In the genomic region with DNA sequence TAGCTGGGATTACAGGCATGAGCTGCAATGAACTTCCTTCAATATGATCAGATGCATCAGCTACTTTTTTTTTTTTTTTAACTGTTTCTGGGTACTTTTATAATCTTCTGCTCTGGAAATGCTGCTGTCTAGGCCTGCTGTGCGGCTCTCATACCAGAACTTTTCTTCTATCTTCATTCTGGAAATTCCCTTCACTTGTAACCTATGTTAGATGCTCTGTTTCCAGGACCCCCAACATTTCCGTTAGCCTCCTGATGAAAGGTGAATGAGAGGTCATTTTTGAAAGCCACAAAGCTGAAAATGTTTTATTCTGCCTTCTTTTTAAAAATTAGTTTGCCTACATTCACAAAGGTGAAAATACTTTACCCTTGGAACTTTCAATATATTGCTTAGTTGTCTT, we compare ENCODE assay signal across 12 cellular contexts. TPM values are rescaled to one million over a fixed set of nuclear protein-coding genes. Genes with fewer than 3 reads are reported as not detected.
DNase-seq lines count a peak whose midpoint lies in the region; ATAC-seq and TF ChIP-seq lines count a peak whose summit lies in the region.
"Had no signal": no experiment of that assay in that cellular context is flagged by ENCODE, and none has a peak within 500 bp of the region (broad histone marks: within the 10 kb centered on the region; RNA-seq: fewer than 3 reads in every experiment).

No MANE protein-coding gene starts in this region.

- H3K36me3 Mint-ChIP-seq in activated CD4-positive, alpha-beta T cell treated with anti-CD3 and anti-CD28 coated beads, Interleukin-2, amount 10 ng/mL, durations not matched to agents 24 days and 14 days (ENCODE audit: low read depth), result peaks cover 19% of the 10 kb centered on the region
- H3K36me3 Mint-ChIP-seq in T-helper 17 cell (ENCODE audit: low read depth), result no peaks in the 10 kb centered on the region
- peaks cover 8% of the 10 kb centered on the region for H3K36me3 Mint-ChIP-seq in stimulated activated effector memory CD8-positive, alpha-beta T cell treated with anti-CD3 and anti-CD28 coated beads, Interleukin-12 subunit alpha, Interleukin-12 subunit beta, amount 100 ng/mL, for 72 hours

- intact Hi-C loops in activated CD4-positive, alpha-beta T cell treated with anti-CD3 and anti-CD28 coated beads, Interleukin-2, amount 10 ng/mL, durations not matched to agents 24 days and 14 days (cut with micrococcal nuclease), result no loop called here
- intact Hi-C loops in gastrocnemius medialis (cut with DNase I; ENCODE audit: low total_unique reads), result no loop called here

- peaks cover 28 to 38% of the 10 kb centered on the region in 2 donors for H3K4me1 ChIP-seq in gastrocnemius medialis

- H3K36me3 ChIP-seq in gastrocnemius medialis, result no peaks in the 10 kb centered on the region
- H3K36me3 ChIP-seq: thoracic aorta had no signal

- H3K27ac Mint-ChIP-seq in activated CD4-positive, alpha-beta T cell treated with anti-CD3 and anti-CD28 coated beads, Interleukin-2, amount 10 ng/mL, durations not matched to agents 24 days and 14 days, result peak overlapping the region; percentile 71
- H3K27ac Mint-ChIP-seq in T-helper 17 cell, result peak overlapping the region; percentile 72
- peak overlapping the region; percentile 27 for H3K27ac Mint-ChIP-seq in stimulated activated effector memory CD8-positive, alpha-beta T cell treated with anti-CD3 and anti-CD28 coated beads, Interleukin-12 subunit alpha, Interleukin-12 subunit beta, amount 100 ng/mL, for 72 hours

- ATAC-seq in HG02623 (IDR thresholded peaks at IDR 0.05; ENCODE audit: unreplicated experiment), result peak; percentile 43
- peak; percentile 76 for ATAC-seq in T-helper 17 cell
- peak; percentile 44 for ATAC-seq in stimulated activated effector memory CD8-positive, alpha-beta T cell treated with anti-CD3 and anti-CD28 coated beads, Interleukin-12 subunit alpha, Interleukin-12 subunit beta, amount 100 ng/mL, for 72 hours
- ATAC-seq in HG03175 (IDR thresholded peaks at IDR 0.05; ENCODE audit: unreplicated experiment), result no peak
- ATAC-seq in gastrocnemius medialis, result no peak

- peaks cover 42% of the 10 kb centered on the region for H3K4me1 Mint-ChIP-seq in activated CD4-positive, alpha-beta T cell treated with anti-CD3 and anti-CD28 coated beads, Interleukin-2, amount 10 ng/mL, durations not matched to agents 24 days and 14 days
- peaks cover 43% of the 10 kb centered on the region for H3K4me1 Mint-ChIP-seq in T-helper 17 cell
- peaks cover 46% of the 10 kb centered on the region for H3K4me1 Mint-ChIP-seq in stimulated activated effector memory CD8-positive, alpha-beta T cell treated with anti-CD3 and anti-CD28 coated beads, Interleukin-12 subunit alpha, Interleukin-12 subunit beta, amount 100 ng/mL, for 72 hours

- H3K9me3 ChIP-seq in T-helper 17 cell (ENCODE audit: control insufficient read depth, low read length, poor library complexity, severe bottlenecking) (peaks cover 3% of the 10 kb centered on the region), gastrocnemius medialis (no peaks in the 10 kb centered on the region)

- no peaks in the 10 kb centered on the region for H3K27me3 Mint-ChIP-seq in activated CD4-positive, alpha-beta T cell treated with anti-CD3 and anti-CD28 coated beads, Interleukin-2, amount 10 ng/mL, durations not matched to agents 24 days and 14 days
- no peaks in the 10 kb centered on the region for H3K27me3 Mint-ChIP-seq in T-helper 17 cell

- no peak for TF ChIP-seq POLR2A in gastrocnemius medialis (IDR thresholded peaks at IDR 0.05)

- no peak overlapping the region for H3K4me3 ChIP-seq in gastrocnemius medialis
- H3K4me3 ChIP-seq: skin epidermis, thoracic aorta had no signal

- no peak for DNase-seq in activated CD4-positive, alpha-beta T cell treated with anti-CD3 and anti-CD28 coated beads, Interleukin-2, amount 10 ng/mL, durations not matched to agents 24 days and 14 days
- no peak for DNase-seq in activated CD4-positive, alpha-beta T cell treated with anti-CD3 and anti-CD28 coated beads, Interleukin-2, amount 50 U/mL, for 4 hours
- no peak for DNase-seq in T-helper 17 cell
- no peak for DNase-seq in stimulated activated effector memory CD8-positive, alpha-beta T cell treated with anti-CD3 and anti-CD28 coated beads, Interleukin-12 subunit alpha, Interleukin-12 subunit beta, amount 100 ng/mL, for 72 hours (ENCODE audit: low spot score in 2 of 2)
- no peak for DNase-seq in DMS 273 (lab: John Stamatoyannopoulos, UW; ENCODE audit: unreplicated experiment)
- no peak for DNase-seq in gastrocnemius medialis
- DNase-seq: amygdala, NCI-H2171 treated with DMSO at 0.1 percent for 48 hours had no signal

- H3K9me3 Mint-ChIP-seq in activated CD4-positive, alpha-beta T cell treated with anti-CD3 and anti-CD28 coated beads, Interleukin-2, amount 10 ng/mL, durations not matched to agents 24 days and 14 days, result peaks cover under 1% of the 10 kb centered on the region
- no peaks in the 10 kb centered on the region for H3K9me3 Mint-ChIP-seq in stimulated activated effector memory CD8-positive, alpha-beta T cell treated with anti-CD3 and anti-CD28 coated beads, Interleukin-12 subunit alpha, Interleukin-12 subunit beta, amount 100 ng/mL, for 72 hours

- TF ChIP-seq CTCF in gastrocnemius medialis (IDR thresholded peaks at IDR 0.05 in 4 of 5, conservative IDR thresholded peaks at IDR 0.05 in 1 of 5), result no peak

- H3K27ac ChIP-seq in gastrocnemius medialis, result no peak overlapping the region
- H3K27ac ChIP-seq: skin epidermis, thoracic aorta had no signal

- in situ Hi-C loops in gastrocnemius medialis (cut with MboI; ENCODE audit: low sequenced_read_pairs in 4 of 4), result loop anchor here in 2 of 4 donors (10.0 to 25.0 kb wide), 2 partner anchors 282 to 284 kb away; no protein-coding TSS in a partner anchor

- H3K27me3 ChIP-seq in gastrocnemius medialis, result no peaks in the 10 kb centered on the region

- peak overlapping the region; percentile 55 for H3K4me3 Mint-ChIP-seq in activated CD4-positive, alpha-beta T cell treated with anti-CD3 and anti-CD28 coated beads, Interleukin-2, amount 10 ng/mL, durations not matched to agents 24 days and 14 days
- peak overlapping the region; percentile 41 for H3K4me3 Mint-ChIP-seq in T-helper 17 cell
- H3K4me3 Mint-ChIP-seq in stimulated activated effector memory CD8-positive, alpha-beta T cell treated with anti-CD3 and anti-CD28 coated beads, Interleukin-12 subunit alpha, Interleukin-12 subunit beta, amount 100 ng/mL, for 72 hours, result peak overlapping the region; percentile 2

RNA-seq across cellular contexts. Expression of gene AGFG1, which starts 8.6 kb away (rescaled TPM):
- total RNA-seq in activated CD4-positive, alpha-beta T cell treated with anti-CD3 and anti-CD28 coated beads, Interleukin-2, amount 10 ng/mL, durations not matched to agents 24 days and 14 days, result 221 and 229 TPM in 2 replicates
- 10 to 100 TPM; 66.6 to 68.3 TPM for total RNA-seq in T-helper 17 cell
- total RNA-seq in gastrocnemius medialis, result 10 to 100 TPM; 55.1 to 75.6 (median 61.5) TPM

Comparison
In these comparisons a context has a peak if more than half of its experiments do, and no peak if none do; other contexts are left out.
1. H3K4me3 Mint-ChIP-seq: peak in every context shown above with its lines; median percentile 55 in activated CD4-positive, alpha-beta T cell treated with anti-CD3 and anti-CD28 coated beads, Interleukin-2, amount 10 ng/mL, durations not matched to agents 24 days and 14 days; 41 in T-helper 17 cell; 2 in stimulated activated effector memory CD8-positive, alpha-beta T cell treated with anti-CD3 and anti-CD28 coated beads, Interleukin-12 subunit alpha, Interleukin-12 subunit beta, amount 100 ng/mL, for 72 hours.
2. ATAC-seq: peak in HG02623 (single experiment), T-helper 17 cell (single experiment) and stimulated activated effector memory CD8-positive, alpha-beta T cell treated with anti-CD3 and anti-CD28 coated beads, Interleukin-12 subunit alpha, Interleukin-12 subunit beta, amount 100 ng/mL, for 72 hours (single experiment); none in HG03175 (single experiment) and gastrocnemius medialis (0 of 2).
3. Peak in every context shown above with its lines, with median percentiles within 50 percentile points of each other: H3K27ac Mint-ChIP-seq.